ENCODE assay signal across 12 cellular contexts in the genomic region with DNA sequence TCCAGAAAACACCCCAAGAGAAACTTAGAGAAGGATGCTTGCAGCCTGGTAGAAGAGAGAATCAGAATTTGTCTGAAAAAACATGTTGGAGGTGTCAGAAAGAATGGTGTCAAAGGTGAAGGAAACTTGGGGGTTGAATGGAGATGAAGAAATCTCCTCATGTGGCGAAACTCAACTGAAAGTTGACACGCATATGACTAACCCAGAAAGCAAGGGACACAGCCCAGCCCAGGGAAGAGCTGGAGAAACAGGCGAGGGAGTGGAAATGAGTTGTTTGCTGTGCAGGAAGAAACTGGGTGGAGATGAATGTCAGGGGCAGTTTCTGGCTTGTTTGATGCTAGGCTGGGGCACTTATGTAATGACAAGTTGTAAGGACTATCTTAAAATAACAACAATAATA. TPM values are rescaled to one million over a fixed set of nuclear protein-coding genes. Genes with fewer than 3 reads are reported as not detected.
DNase-seq lines count a peak whose midpoint lies in the region; ATAC-seq and TF ChIP-seq lines count a peak whose summit lies in the region.
"Had no signal": no experiment of that assay in that cellular context is flagged by ENCODE, and none has a peak within 500 bp of the region (broad histone marks: within the 10 kb centered on the region; RNA-seq: fewer than 3 reads in every experiment).

No MANE protein-coding gene starts in this region.

- no peak overlapping the region for H3K14ac ChIP-seq in IMR-90 (replicated peaks; ENCODE audit: low read depth, low read length)

- H4K5ac ChIP-seq in IMR-90 (ENCODE audit: low read depth, low read length): no peak overlapping the region

- 50% methylated on average over 2 of the region's 3 CpGs; no CpG with 5 or more reads in 1 of the 2 experiments for WGBS in IMR-90 (ENCODE audit: extremely low coverage in 2 of 2, insufficient read length in 1 of 2), 2 experiments
- 37 to 69% methylated on average over 3 of the region's 3 CpGs for WGBS in lower leg skin, 2 donors

- no peak overlapping the region for H3K27ac ChIP-seq in IMR-90 (ENCODE audit: insufficient read depth, low read length)
- H3K27ac ChIP-seq: testis had no signal

- dilution Hi-C loops in IMR-90 (cut with HindIII; ENCODE audit: low sequenced_read_pairs, unreplicated experiment): no loop called here

- H3K4me1 ChIP-seq in IMR-90 (ENCODE audit: control insufficient read depth, insufficient read depth, low read length) (peaks cover 4% of the 10 kb centered on the region; the same call in 1 of the 2 replicates), adipocyte (ENCODE audit: control insufficient read depth, insufficient read depth, low read length) (peaks cover 35% of the 10 kb centered on the region)
- H3K4me1 ChIP-seq: testis had no signal

- in situ Hi-C loops in IMR-90 (cut with MboI; ENCODE audit: low sequenced_read_pairs): no loop called here

- peak; percentile 63 for ATAC-seq in IMR-90 (ENCODE audit: low read depth)
- ATAC-seq: HCT116 had no signal

- no peaks in the 10 kb centered on the region for H3K36me3 ChIP-seq in IMR-90 (ENCODE audit: control insufficient read depth, insufficient read depth, low read length)
- no peaks in the 10 kb centered on the region for H3K36me3 ChIP-seq in adipocyte (ENCODE audit: control insufficient read depth, insufficient read depth, low read length, severe bottlenecking)

- no peak overlapping the region for H4K91ac ChIP-seq in IMR-90 (ENCODE audit: insufficient read depth, low read depth, low read length)

- H2BK5ac ChIP-seq in IMR-90 (ENCODE audit: low read depth, low read length, poor library complexity, severe bottlenecking): no peak overlapping the region

- no peaks in the 10 kb centered on the region for H4K20me1 ChIP-seq in IMR-90 (ENCODE audit: insufficient read depth, low read length)

- H3K9me3 ChIP-seq in IMR-90 (ENCODE audit: control insufficient read depth, insufficient read depth, low read length): no peaks in the 10 kb centered on the region; the same call in 1 of the 2 replicates
- peaks cover 3% of the 10 kb centered on the region for H3K9me3 ChIP-seq in adipocyte (ENCODE audit: control insufficient read depth, low read length)
- H3K9me3 ChIP-seq: testis had no signal

- H3K9ac ChIP-seq in IMR-90 (ENCODE audit: low read depth, low read length): no peak overlapping the region
- peak overlapping the region; percentile 30 for H3K9ac ChIP-seq in adipocyte (ENCODE audit: low read length)

- TF ChIP-seq RAD21 in IMR-90 (IDR thresholded peaks at IDR 0.05; ENCODE audit: low read length): no peak

- no peak overlapping the region for H4K8ac ChIP-seq in IMR-90 (ENCODE audit: low read depth in 2 of 2, low read length in 2 of 2)

- H3K27me3 ChIP-seq in IMR-90 (ENCODE audit: control insufficient read depth, insufficient read depth, low read length) (peaks cover 7% of the 10 kb centered on the region), adipocyte (replicated peaks; ENCODE audit: control insufficient read depth, insufficient read depth, low read length) (no peaks in the 10 kb centered on the region)
- H3K27me3 ChIP-seq: testis had no signal

- TF ChIP-seq CTCF in CD14-positive monocyte (IDR thresholded peaks at IDR 0.05) (no peak), IMR-90 (conservative IDR thresholded peaks at IDR 0.05; ENCODE audit: low read depth, low read length) (no peak), lower leg skin (IDR thresholded peaks at IDR 0.05) (no peak)

- H3K27me3 Mint-ChIP-seq in CD14-positive monocyte (ENCODE audit: low read depth in 3 of 3): peaks cover 0 to 1% (median 0%) of the 10 kb centered on the region in 3 donors

- no peak overlapping the region for H3K4me2 ChIP-seq in IMR-90 (ENCODE audit: low read depth, low read length)

- H2AFZ ChIP-seq in IMR-90 (replicated peaks; ENCODE audit: low read length, poor library complexity): no peak overlapping the region

- peak; percentile 83 for DNase-seq in CD14-positive monocyte (ENCODE audit: low spot score)
- peak; percentile 40 for DNase-seq in IMR-90
- peak; percentile 53 for DNase-seq in adipocyte (ENCODE audit: low read depth)
- DNase-seq in lower leg skin (ENCODE audit: low spot score in 2 of 2): peak; percentile 50 to 86
- no peak for DNase-seq in hepatic stellate cell (ENCODE audit: low spot score)
- no peak for DNase-seq in NCI-H524 treated with DMSO at 0.1 percent for 48 hours (lab: John Stamatoyannopoulos, UW)
- no peak for DNase-seq in amygdala (lab: John Stamatoyannopoulos, UW)
- DNase-seq in DMS79 treated with DMSO at 0.1 percent for 48 hours (lab: John Stamatoyannopoulos, UW): no peak
- DNase-seq: NCI-H1417 treated with DMSO at 0.1 percent for 48 hours, testis had no signal

- peaks cover 85% of the 10 kb centered on the region for H3K4me1 Mint-ChIP-seq in CD14-positive monocyte

- H3K4me3 ChIP-seq in IMR-90 (ENCODE audit: insufficient read depth, low read depth, low read length) (no peak overlapping the region), adipocyte (ENCODE audit: low read length) (no peak overlapping the region), lower leg skin (ENCODE audit: low read depth, poor library complexity, severe bottlenecking) (no peak overlapping the region)
- H3K4me3 ChIP-seq: testis had no signal

- H3K36me3 Mint-ChIP-seq in CD14-positive monocyte: peaks cover 2 to 6% of the 10 kb centered on the region in 2 donors

- H2BK20ac ChIP-seq in IMR-90 (ENCODE audit: low read depth, low read length): no peak overlapping the region

- no peak overlapping the region for H3K23ac ChIP-seq in IMR-90 (ENCODE audit: low read depth, low read length)

- no peaks in the 10 kb centered on the region for H3K79me1 ChIP-seq in IMR-90 (ENCODE audit: low read depth in 1 of 2, low read length in 2 of 2)

- no peak overlapping the region for H2BK15ac ChIP-seq in IMR-90 (ENCODE audit: low read depth, low read length)

- no peak overlapping the region for H3K18ac ChIP-seq in IMR-90 (ENCODE audit: low read depth, low read length)

- intact Hi-C loops in CD14-positive monocyte (cut with micrococcal nuclease): loop anchor here (5.0 kb wide), 3 partner anchors 34 to 54 kb away; no protein-coding TSS in a partner anchor
- intact Hi-C loops in IMR-90 (cut with micrococcal nuclease): no loop called here
- intact Hi-C loops in lower leg skin (cut with DNase I; ENCODE audit: low total_unique reads): no loop called here

- TF ChIP-seq POLR2A in IMR-90 (IDR thresholded peaks at IDR 0.05; ENCODE audit: low read depth, low read length) (no peak), lower leg skin (IDR thresholded peaks at IDR 0.05) (no peak)

- H3K4me3 Mint-ChIP-seq in CD14-positive monocyte: peak overlapping the region; percentile 28 to 59
- H3K4me3 Mint-ChIP-seq: neural crest cell had no signal

- H3K27ac Mint-ChIP-seq in CD14-positive monocyte: peak overlapping the region; percentile 97 to 100 (median 100)

- H3K56ac ChIP-seq in IMR-90 (ENCODE audit: extremely low read depth, insufficient read depth, low read length): no peak overlapping the region

- POLR2A ChIA-PET in IMR-90 (lab: Charles Lee; ENCODE audit: unreplicated experiment): no interaction called here

- H3K9me1 ChIP-seq in IMR-90 (ENCODE audit: insufficient read depth, low read length): no peaks in the 10 kb centered on the region

- no peak overlapping the region for H2AK5ac ChIP-seq in IMR-90 (ENCODE audit: low read depth, low read length)

- CTCF ChIA-PET in IMR-90 (lab: Yijun Ruan, JAX): no interaction called here

- no TSS peak for BruUV-seq in IMR-90 (replicated peaks; lab: Mats Ljungman, UMichigan)

- no peak overlapping the region for H2AK9ac ChIP-seq in IMR-90 (replicated peaks; ENCODE audit: low read depth, low read length, poor library complexity)

- H3K4ac ChIP-seq in IMR-90 (ENCODE audit: low read depth, low read length): no peak overlapping the region

- no peak overlapping the region for H2BK120ac ChIP-seq in IMR-90 (ENCODE audit: low read depth, low read length)

- H3K9me3 Mint-ChIP-seq in CD14-positive monocyte: peaks cover 0 to 4% (median 0%) of the 10 kb centered on the region in 7 donors
- H3K9me3 Mint-ChIP-seq: neural crest cell had no signal

TF ChIP-seq in IMR-90, 13 proteins besides CTCF, POLR2A, EP300 and RAD21:
- TF ChIP-seq CEBPB (IDR thresholded peaks at IDR 0.05; ENCODE audit: low read depth, low read length) (peak; percentile 63), MAFK (IDR thresholded peaks at IDR 0.05; ENCODE audit: low read depth, low read length) (no peak)
TF ChIP-seq in IMR-90: peak in this region for 1.

RNA-seq across cellular contexts. Expression of a gene that starts 57.2 kb away (rescaled TPM):
- polyA plus RNA-seq in CD14-positive monocyte (10 to 100 TPM; 54.5 to 59.2 TPM), IMR-90 (2012; rRNA removed) (2.6 and 2.8 TPM in 2 replicates)
- total RNA-seq in IMR-90 (2012; rRNA removed) (1.8 and 3.9 TPM in 2 replicates), lower leg skin (10 to 100 TPM; 27.0 to 41.8 (median 35.5) TPM)
- 0.93 and 1.6 TPM in 2 replicates for polyA plus RNA-seq in IMR-90 (2012; cell fraction: cytosol; rRNA removed)
- 2.8 and 29.4 TPM in 2 replicates for polyA plus RNA-seq in IMR-90 (2012; cell fraction: nucleus; rRNA removed; ENCODE audit: low replicate concordance)

Comparison
In these comparisons a context has a peak if more than half of its experiments do, and no peak if none do; other contexts are left out.
1. DNase-seq: peak in CD14-positive monocyte (single experiment), IMR-90 (single experiment), adipocyte (single experiment) and lower leg skin (2 of 2); none in hepatic stellate cell (single experiment), NCI-H524 treated with DMSO at 0.1 percent for 48 hours (single experiment), amygdala (0 of 56) and DMS79 treated with DMSO at 0.1 percent for 48 hours (single experiment).
2. intact Hi-C loops: an anchor here in CD14-positive monocyte (5.0 kb wide); none called in IMR-90 and lower leg skin.